In genomic region chr16:73717266-73718057, GRCh38 we compare ENCODE assay signal across 18 cellular contexts.
"Had no signal": no experiment of that assay in that cellular context is flagged by ENCODE, and none has a peak within 500 bp of the region (broad histone marks: within the 10 kb centered on the region; RNA-seq: fewer than 3 reads in every experiment).

No MANE protein-coding gene starts in this region.

- FAIRE-seq: kidney had no signal

- H3K4me1 ChIP-seq: colonic mucosa, prostate gland, spleen had no signal

- H3K4me3 ChIP-seq: ascending aorta, colonic mucosa, gastroesophageal sphincter, hepatocyte, prostate gland, spleen had no signal

- H3K9me3 ChIP-seq: ascending aorta, colonic mucosa, gastroesophageal sphincter, prostate gland, spleen had no signal

- DNase-seq: activated CD4-positive, alpha-beta T cell treated with anti-CD3 and anti-CD28 coated beads for 36 hours; activated CD8-positive, alpha-beta memory T cell treated with anti-CD3 and anti-CD28 coated beads, Interleukin-2, amount 50 U/mL, for 48 hours; activated CD8-positive, alpha-beta T cell treated with anti-CD3 and anti-CD28 coated beads, Interleukin-2, amount 10 ng/mL, durations not matched to agents 7 days and 5 days; activated naive CD8-positive, alpha-beta T cell treated with anti-CD3 and anti-CD28 coated beads, Interleukin-2, amount 10 ng/mL, durations not matched to agents 7 days and 5 days; colonic mucosa; kidney; left ventricle myocardium superior; spleen; stimulated activated CD4-positive, alpha-beta T cell treated with anti-CD3 and anti-CD28 coated beads, Interleukin-2, amount 100 ng/mL, for 24 hours; stimulated activated naive B cell treated with anti-CD40 and anti-IgM and Interleukin-4, amounts not matched to agents 10 μg/mL and 1 μg/mL and 100 μg/mL, for 72 hours; T-helper 1 cell; trophoblast cell; WERI-Rb-1 had no signal

- H3K27me3 ChIP-seq: ascending aorta, colonic mucosa, hepatocyte, spleen had no signal

- ATAC-seq: activated CD4-positive, alpha-beta T cell treated with anti-CD3 and anti-CD28 coated beads for 36 hours; activated CD8-positive, alpha-beta T cell treated with anti-CD3 and anti-CD28 coated beads, Interleukin-2, amount 10 ng/mL, durations not matched to agents 7 days and 5 days; gastroesophageal sphincter; left ventricle myocardium superior; sciatic nerve; stimulated activated naive B cell treated with anti-CD40 and anti-IgM and Interleukin-4, amounts not matched to agents 10 μg/mL and 1 μg/mL and 100 μg/mL, for 72 hours had no signal

- H3K27ac ChIP-seq: ascending aorta, colonic mucosa, gastroesophageal sphincter, hepatocyte, prostate gland, spleen, WERI-Rb-1 had no signal

- H3K36me3 ChIP-seq: ascending aorta, colonic mucosa, gastroesophageal sphincter, prostate gland, spleen, WERI-Rb-1 had no signal
